In genomic region chr7:123865517-123866117, GRCh38 we compare ENCODE assay signal across 8 cellular contexts. TPM values are rescaled to one million over a fixed set of nuclear protein-coding genes. Genes with fewer than 3 reads are reported as not detected.
A peak's percentile ranks its signal among the peaks of the same experiment; 100 is the strongest.
DNase-seq lines count a peak whose midpoint lies in the region; FAIRE-seq and TF ChIP-seq lines count a peak whose summit lies in the region.

No MANE protein-coding gene starts in this region.

- H3K9me3 ChIP-seq in SK-N-MC (ENCODE audit: low read depth, low read length): no peaks in the 10 kb centered on the region

- H3K36me3 ChIP-seq in SK-N-MC (ENCODE audit: insufficient read depth, low read length) (no peaks in the 10 kb centered on the region), kidney epithelial cell (ENCODE audit: control insufficient read depth, insufficient read depth, low read length) (no peaks in the 10 kb centered on the region)

- DNase-seq in activated T-cell treated with anti-CD3 and anti-CD28 coated beads for 24 hours (ENCODE audit: low read depth): peak; percentile 25
- no peak for DNase-seq in activated T-cell treated with anti-CD3 and anti-CD28 coated beads, Interleukin-2, amount 50 U/mL, for 1 hour
- DNase-seq in H54 (ENCODE audit: insufficient read length, low spot score): peak; percentile 7
- DNase-seq in Kasumi-1 (lab: John Stamatoyannopoulos, UW): peak; percentile 60 to 66
- DNase-seq in SK-N-MC (ENCODE audit: low read depth, low spot score): peak; percentile 66
- peak; percentile 83 to 84 for DNase-seq in cardiac fibroblast (ENCODE audit: low read depth in 2 of 2)
- DNase-seq in kidney epithelial cell (ENCODE audit: low read depth): peak; percentile 39
- DNase-seq in stimulated activated CD4-positive, alpha-beta T cell treated with anti-CD3 and anti-CD28 coated beads, TNF-alpha, amount 100 ng/mL, for 48 hours (ENCODE audit: low read depth in 3 of 3): peak in 2 of 3 donors; percentile 21 to 42

- H3K4me3 ChIP-seq in SK-N-MC (no peak overlapping the region), cardiac fibroblast (replicated peaks in 1 of 2; ENCODE audit: low read depth in 2 of 2, low read length in 2 of 2) (no peak overlapping the region), kidney epithelial cell (ENCODE audit: low read depth, low read length) (no peak overlapping the region)

- H3K27ac ChIP-seq in SK-N-MC: no peak overlapping the region

- peak overlapping the region; percentile 11 for H3K9ac ChIP-seq in SK-N-MC (ENCODE audit: insufficient read length)

- H3K27me3 ChIP-seq in kidney epithelial cell (ENCODE audit: control insufficient read depth, insufficient read depth, low read length): no peaks in the 10 kb centered on the region

- TF ChIP-seq CTCF in cardiac fibroblast (IDR thresholded peaks at IDR 0.05; ENCODE audit: low read depth, low read length) (peak; percentile 53), kidney epithelial cell (IDR thresholded peaks at IDR 0.05; ENCODE audit: insufficient read depth, low read length, poor library complexity, severe bottlenecking) (peak; percentile 66)

- peak; percentile 95 for FAIRE-seq in H54 (lab: Jason Lieb, UNC)

- no peak for TF ChIP-seq POLR2A in H54 (IDR thresholded peaks at IDR 0.05; ENCODE audit: low read depth, low read length)

RNA-seq across cellular contexts. Expression of gene HYAL4, which starts 20.6 kb away (rescaled TPM):
- not detected in 2 replicates for total RNA-seq in kidney epithelial cell

RNA-seq across cellular contexts. Expression of gene SPAM1, which starts 59.4 kb away (rescaled TPM):
- total RNA-seq in kidney epithelial cell: not detected in 2 replicates
